In the genomic region with DNA sequence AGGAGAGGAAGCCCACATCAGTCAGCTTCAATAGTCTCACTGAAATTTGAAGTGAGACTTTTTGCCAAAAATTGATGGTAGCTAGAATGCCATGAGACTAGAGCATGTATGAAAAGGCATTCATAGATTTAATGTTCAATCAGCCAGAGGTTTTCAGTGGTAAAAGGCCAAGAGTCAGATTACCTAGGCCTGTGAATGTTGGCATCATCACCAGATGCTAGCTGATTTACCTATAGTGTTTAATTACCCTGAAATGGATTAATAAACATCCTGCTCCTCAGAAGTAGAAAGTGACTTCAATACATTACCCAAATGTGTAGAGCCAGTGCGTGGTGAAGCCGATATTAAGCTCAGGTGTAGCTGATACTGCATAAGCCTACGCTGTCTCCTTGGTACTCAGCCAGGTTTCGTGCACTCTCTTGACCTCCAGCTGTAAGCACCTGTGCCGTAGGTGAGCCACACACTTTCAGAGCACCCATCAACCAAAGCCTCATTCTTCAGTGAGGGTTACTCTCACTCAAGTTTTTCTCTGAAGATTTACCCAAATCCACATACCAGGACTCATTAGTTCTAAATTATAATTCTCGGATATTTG, we compare ENCODE assay signal across 26 cellular contexts.
"Had no signal": no experiment of that assay in that cellular context is flagged by ENCODE, and none has a peak within 500 bp of the region (broad histone marks: within the 10 kb centered on the region; RNA-seq: fewer than 3 reads in every experiment).

No MANE protein-coding gene starts in this region.

- H3K27me3 ChIP-seq: cardiac muscle cell, colonic mucosa, SJSA1 had no signal

- H3K4me1 ChIP-seq: colonic mucosa, SJSA1 had no signal

- ATAC-seq: activated CD8-positive, alpha-beta T cell treated with anti-CD3 and anti-CD28 coated beads, Interleukin-2, amount 10 ng/mL, durations not matched to agents 7 days and 5 days; activated T-cell treated with anti-CD3 and anti-CD28 coated beads, Interleukin-2, amount 50 U/mL, for 4 hours; Panc1 had no signal

- DNase-seq: activated CD4-positive, alpha-beta T cell treated with anti-CD3 and anti-CD28 coated beads, Interleukin-2, amount 10 ng/mL, durations not matched to agents 7 days and 5 days; activated CD4-positive, alpha-beta T cell treated with anti-CD3 and anti-CD28 coated beads, Interleukin-2, amount 50 U/mL, for 48 hours; activated CD8-positive, alpha-beta T cell treated with anti-CD3 and anti-CD28 coated beads, Interleukin-2, amount 10 ng/mL, durations not matched to agents 7 days and 5 days; activated gamma-delta T cell treated with Interleukin-2 at 50 U/mL for 16 hours; activated naive CD4-positive, alpha-beta T cell treated with anti-CD3 and anti-CD28 coated beads for 36 hours; activated naive CD8-positive, alpha-beta T cell treated with anti-CD3 and anti-CD28 coated beads for 36 hours; activated T-cell treated with anti-CD3 and anti-CD28 coated beads for 4 hours; activated T-cell treated with anti-CD3 and anti-CD28 coated beads, Interleukin-2, amount 50 U/mL, for 4 hours; amniotic stem cell; aorta; colonic mucosa; MM.1S; MV-4-11; NCI-H1092; NCI-H1417 treated with DMSO at 0.1 percent for 48 hours; NCI-H187 treated with DMSO at 0.1 percent for 48 hours; NCI-H226; NCI-H446 treated with DMSO at 0.1 percent for 48 hours; NCI-H524; NCI-H748 treated with DMSO at 0.1 percent for 48 hours; SHP77 treated with DMSO at 0.1 percent for 48 hours; SK-N-SH had no signal

- H3K36me3 ChIP-seq: cardiac muscle cell, colonic mucosa, SJSA1 had no signal

- H3K9me3 ChIP-seq: colonic mucosa, SK-N-SH had no signal

- H3K4me3 ChIP-seq: cardiac muscle cell, colonic mucosa, SJSA1 had no signal

- H3K27ac ChIP-seq: cardiac muscle cell, colonic mucosa, KMS-11, SJSA1 had no signal
